ENCODE assay signal across 1 cellular context in the genomic region with DNA sequence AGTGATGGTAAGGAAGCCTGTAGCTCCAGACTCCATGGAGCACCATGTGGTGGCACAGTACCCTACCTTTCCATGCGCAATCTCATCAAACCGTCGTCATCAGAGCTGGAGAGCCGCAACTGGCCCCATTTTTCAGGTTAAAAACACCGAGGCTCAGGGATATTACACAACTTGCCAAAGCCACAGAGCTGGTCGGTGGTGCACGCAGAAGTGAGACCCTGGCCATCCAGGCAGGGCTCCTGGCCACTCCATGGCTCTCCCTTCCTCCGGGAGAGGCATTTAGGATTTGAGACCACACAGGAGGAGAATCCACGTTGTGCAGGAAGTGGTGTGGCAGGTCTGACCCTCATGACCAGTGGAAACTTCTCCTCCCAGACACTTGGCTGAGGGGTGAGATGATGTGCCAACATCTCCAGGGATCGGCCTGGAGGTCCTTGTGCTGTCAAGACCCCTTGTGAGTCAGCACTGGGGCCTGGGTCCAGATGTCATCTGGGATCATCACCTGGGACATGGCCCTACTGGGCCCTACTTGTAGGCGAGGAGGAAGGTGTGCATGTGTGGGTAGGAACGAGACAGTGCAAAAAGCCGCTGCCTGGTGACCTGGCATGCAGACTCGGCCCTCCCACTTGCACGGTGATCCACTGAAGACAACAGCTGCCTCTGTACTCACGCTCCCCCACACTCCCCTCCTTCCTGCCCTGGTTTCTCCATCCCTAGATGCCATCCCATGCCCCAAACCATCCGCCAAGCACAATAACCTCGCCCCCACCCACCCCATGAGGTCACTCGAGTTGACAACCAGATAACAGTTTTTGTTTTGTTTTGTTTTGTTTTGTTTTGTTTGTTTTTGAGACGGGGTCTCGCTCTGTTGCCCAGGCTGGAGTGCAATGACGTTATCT.
TF ChIP-seq lines count a peak whose summit lies in the region.

No MANE protein-coding gene starts in this region.

TF ChIP-seq in IMR-90, 13 proteins besides CTCF, POLR2A, EP300 and RAD21:
- TF ChIP-seq RCOR1 (IDR thresholded peaks at IDR 0.05; ENCODE audit: insufficient replicate concordance, low read length): no peak
